In the genomic region with DNA sequence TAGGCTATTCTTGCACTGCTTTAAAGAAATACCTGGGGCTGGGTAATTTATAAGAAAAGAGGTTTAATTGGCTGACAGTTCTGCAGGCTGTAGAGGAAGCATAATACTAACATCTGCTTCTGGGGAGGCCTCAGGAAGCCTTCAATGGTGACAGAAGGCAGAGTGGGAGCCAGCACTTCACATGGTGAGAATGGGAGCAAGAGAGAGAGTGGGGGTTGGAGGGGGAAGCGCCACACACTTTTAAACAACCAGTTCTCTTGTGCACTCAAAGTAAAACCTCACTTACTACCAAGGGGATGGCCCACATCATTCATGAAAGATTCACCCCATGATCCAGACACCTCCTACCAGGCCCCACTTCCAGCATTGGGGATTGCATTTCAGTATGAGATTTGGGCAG, we compare ENCODE assay signal across 15 cellular contexts.
DNase-seq lines count a peak whose midpoint lies in the region; ATAC-seq and TF ChIP-seq lines count a peak whose summit lies in the region.
"Had no signal": no experiment of that assay in that cellular context is flagged by ENCODE, and none has a peak within 500 bp of the region (broad histone marks: within the 10 kb centered on the region; RNA-seq: fewer than 3 reads in every experiment).

No MANE protein-coding gene starts in this region.

- no peaks in the 10 kb centered on the region for H3K27me3 Mint-ChIP-seq in CD8-positive, alpha-beta T cell (ENCODE audit: low read depth)
- H3K27me3 Mint-ChIP-seq in natural killer cell (ENCODE audit: low read depth in 2 of 2) = no peaks in the 10 kb centered on the region
- H3K27me3 Mint-ChIP-seq: CD4-positive, CD25-positive, alpha-beta regulatory T cell had no signal

- no peak for TF ChIP-seq CTCF in CD8-positive, alpha-beta T cell (IDR thresholded peaks at IDR 0.05)
- no peak for TF ChIP-seq CTCF in natural killer cell (IDR thresholded peaks at IDR 0.05)

- peak overlapping the region; percentile 45 for H3K27ac Mint-ChIP-seq in CD8-positive, alpha-beta T cell
- H3K27ac Mint-ChIP-seq in natural killer cell = peak overlapping the region; percentile 82 to 83

- in situ Hi-C loops in G401 (cut with HindIII; ENCODE audit: low sequenced_read_pairs) = no loop called here

- peaks cover 36% of the 10 kb centered on the region for H3K36me3 Mint-ChIP-seq in CD8-positive, alpha-beta T cell
- H3K36me3 Mint-ChIP-seq in natural killer cell = no peaks in the 10 kb centered on the region

- H3K27me3 ChIP-seq in CD8-positive, alpha-beta T cell (ENCODE audit: insufficient read depth, low read length) = no peaks in the 10 kb centered on the region

- CTCF ChIA-PET in CD8-positive, alpha-beta T cell (lab: Charles Lee) = no interaction called here

- no peak overlapping the region for H3K4me3 ChIP-seq in CD8-positive, alpha-beta T cell (ENCODE audit: low read depth, low read length)

- H3K4me1 ChIP-seq in CD8-positive, alpha-beta T cell (ENCODE audit: insufficient read depth, low read length) = peaks cover 16% of the 10 kb centered on the region

- H3K4me1 Mint-ChIP-seq in CD8-positive, alpha-beta T cell (ENCODE audit: low read depth) = peaks cover 40% of the 10 kb centered on the region
- H3K4me1 Mint-ChIP-seq in natural killer cell = peaks cover 47 to 64% of the 10 kb centered on the region in 2 donors

- intact Hi-C loops in CD8-positive, alpha-beta T cell (cut with DNase I, micrococcal nuclease) = no loop called here
- intact Hi-C loops in natural killer cell (cut with micrococcal nuclease) = no loop called here

- DNase-seq in CD8-positive, alpha-beta T cell = no peak
- DNase-seq in G401 (ENCODE audit: low spot score) = peak; percentile 35
- DNase-seq in NCI-H69 (lab: John Stamatoyannopoulos, UW) = peak; percentile 41
- DNase-seq in natural killer cell = no peak
- DNase-seq in GOT3 (lab: John Stamatoyannopoulos, UW) = no peak
- no peak for DNase-seq in midbrain (lab: John Stamatoyannopoulos, UW)
- DNase-seq: CD4-positive, CD25-positive, alpha-beta regulatory T cell; NCI-H1417; NCI-H1930; NCI-H226; NCI-H510A treated with DMSO at 0.1 percent for 48 hours; OCI-M1; SHP77; SW 1271 had no signal

- H3K4me3 Mint-ChIP-seq in CD8-positive, alpha-beta T cell = no peak overlapping the region
- no peak overlapping the region for H3K4me3 Mint-ChIP-seq in natural killer cell
- H3K4me3 Mint-ChIP-seq: CD4-positive, CD25-positive, alpha-beta regulatory T cell had no signal

- POLR2A ChIA-PET in CD8-positive, alpha-beta T cell (lab: Charles Lee) = no interaction called here

- no peaks in the 10 kb centered on the region for H3K36me3 ChIP-seq in CD8-positive, alpha-beta T cell (ENCODE audit: insufficient read depth, low read length)

- H3K9me3 ChIP-seq in CD8-positive, alpha-beta T cell (ENCODE audit: low read length) = no peaks in the 10 kb centered on the region

- ATAC-seq in CD8-positive, alpha-beta T cell = no peak
- ATAC-seq in natural killer cell (peak in 2 of 3 donors; percentile 24 to 49), GM21825 (IDR thresholded peaks at IDR 0.05; ENCODE audit: unreplicated experiment) (no peak)

- no peak overlapping the region for H3K27ac ChIP-seq in CD8-positive, alpha-beta T cell (ENCODE audit: low read depth, low read length)

- H3K9me3 Mint-ChIP-seq in CD8-positive, alpha-beta T cell = no peaks in the 10 kb centered on the region
- H3K9me3 Mint-ChIP-seq in natural killer cell = no peaks in the 10 kb centered on the region

Comparison
In these comparisons a context has a peak if more than half of its experiments do, and no peak if none do; other contexts are left out.
1. ATAC-seq: peak in natural killer cell (2 of 3); none in CD8-positive, alpha-beta T cell (single experiment) and GM21825 (single experiment).
2. DNase-seq: peak in G401 (single experiment) and NCI-H69 (single experiment); none in CD8-positive, alpha-beta T cell (0 of 7), natural killer cell (single experiment), GOT3 (single experiment) and midbrain (single experiment).